ENCODE assay signal across 9 cellular contexts in genomic region chr15:32908135-32908801, GRCh38.
DNase-seq lines count a peak whose midpoint lies in the region; ATAC-seq and TF ChIP-seq lines count a peak whose summit lies in the region.
"Had no signal": no experiment of that assay in that cellular context is flagged by ENCODE, and none has a peak within 500 bp of the region (broad histone marks: within the 10 kb centered on the region; RNA-seq: fewer than 3 reads in every experiment).

No MANE protein-coding gene starts in this region.

- H3F3A ChIP-seq in DOHH2 (ENCODE audit: control insufficient read depth, insufficient read depth): no peaks in the 10 kb centered on the region

- no peaks in the 10 kb centered on the region for H3K27me3 ChIP-seq in DOHH2 (ENCODE audit: control insufficient read depth, low read length)

- peak overlapping the region; percentile 76 for H3K4me2 ChIP-seq in DOHH2 (ENCODE audit: low read length)

- H3K79me2 ChIP-seq in DOHH2 (ENCODE audit: control insufficient read depth, low read length): no peaks in the 10 kb centered on the region

- no peak overlapping the region for H3K27ac Mint-ChIP-seq in activated CD4-positive, alpha-beta memory T cell treated with anti-CD3 and anti-CD28 coated beads for 36 hours

- peak; percentile 48 for DNase-seq in globus pallidus (ENCODE audit: low spot score)
- no peak for DNase-seq in activated CD4-positive, alpha-beta memory T cell treated with anti-CD3 and anti-CD28 coated beads for 36 hours
- DNase-seq in NCI-H2171 (lab: John Stamatoyannopoulos, UW): no peak
- DNase-seq in NCI-H748 treated with DMSO at 0.1 percent for 48 hours (lab: John Stamatoyannopoulos, UW): no peak
- DNase-seq in T-helper 9 cell: no peak
- DNase-seq: DMS79 had no signal

- H3K27me3 Mint-ChIP-seq in activated CD4-positive, alpha-beta memory T cell treated with anti-CD3 and anti-CD28 coated beads for 36 hours: peaks cover under 1% of the 10 kb centered on the region

- H4K20me1 ChIP-seq in DOHH2 (ENCODE audit: control insufficient read depth, insufficient read depth, low read depth, low read length): no peaks in the 10 kb centered on the region

- no peaks in the 10 kb centered on the region for H3K36me3 ChIP-seq in DOHH2 (ENCODE audit: control insufficient read depth, low read length)

- TF ChIP-seq CTCF in DOHH2 (IDR thresholded peaks at IDR 0.05; ENCODE audit: low read depth, low read length, poor library complexity, severe bottlenecking): no peak

- peaks cover 32% of the 10 kb centered on the region for H3K4me1 ChIP-seq in DOHH2 (ENCODE audit: control insufficient read depth, low read length)

- ATAC-seq in GM21515 (IDR thresholded peaks at IDR 0.05; ENCODE audit: unreplicated experiment) (peak; percentile 80), HG03558 (IDR thresholded peaks at IDR 0.05; ENCODE audit: extremely low read depth, unreplicated experiment) (peak; percentile 80)

- no peaks in the 10 kb centered on the region for H3K9me2 ChIP-seq in DOHH2 (replicated peaks; ENCODE audit: control insufficient read depth, low read length)

- H3K36me3 Mint-ChIP-seq in activated CD4-positive, alpha-beta memory T cell treated with anti-CD3 and anti-CD28 coated beads for 36 hours: no peaks in the 10 kb centered on the region

- no peaks in the 10 kb centered on the region for H3K9me3 ChIP-seq in DOHH2 (ENCODE audit: control insufficient read depth, insufficient read depth, low read length)

- CTCF ChIA-PET in activated CD4-positive, alpha-beta memory T cell treated with anti-CD3 and anti-CD28 coated beads for 36 hours (lab: Charles Lee): interaction anchor here (0.7 kb wide), 1 partner anchor 86 kb away, joined by 3 read pairs; no protein-coding TSS in a partner anchor

- H3K27ac ChIP-seq in DOHH2 (ENCODE audit: low read depth, low read length): peak overlapping the region; percentile 31

- peak overlapping the region; percentile 49 for H3K4me3 ChIP-seq in DOHH2 (ENCODE audit: low read length)

- intact Hi-C loops in activated CD4-positive, alpha-beta memory T cell treated with anti-CD3 and anti-CD28 coated beads for 36 hours (cut with micrococcal nuclease): no loop called here

- H3K4me1 Mint-ChIP-seq in activated CD4-positive, alpha-beta memory T cell treated with anti-CD3 and anti-CD28 coated beads for 36 hours (ENCODE audit: low read depth): no peaks in the 10 kb centered on the region

- H3K4me3 Mint-ChIP-seq in activated CD4-positive, alpha-beta memory T cell treated with anti-CD3 and anti-CD28 coated beads for 36 hours: no peak overlapping the region

- POLR2A ChIA-PET in activated CD4-positive, alpha-beta memory T cell treated with anti-CD3 and anti-CD28 coated beads for 36 hours (lab: Charles Lee): no interaction called here

- no peaks in the 10 kb centered on the region for H3K9me3 Mint-ChIP-seq in activated CD4-positive, alpha-beta memory T cell treated with anti-CD3 and anti-CD28 coated beads for 36 hours
